ENCODE assay signal across 1 cellular context in genomic region chr1:6572653-6573383, GRCh38.
TF ChIP-seq lines count a peak whose summit lies in the region.

No MANE protein-coding gene starts in this region.

TF ChIP-seq in HepG2, 621 proteins besides CTCF, POLR2A, EP300 and RAD21 (continues in another document):
- TF ChIP-seq ZNF513 (CRISPR knock-in tag; conservative IDR thresholded peaks at IDR 0.05) (no peak), GABPB1 (CRISPR knock-in tag; IDR thresholded peaks at IDR 0.05) (no peak), RNF219 (CRISPR knock-in tag; IDR thresholded peaks at IDR 0.05) (no peak), E2F2 (CRISPR knock-in tag; IDR thresholded peaks at IDR 0.05; ENCODE audit: borderline replicate concordance) (no peak), DPF2 (CRISPR knock-in tag; IDR thresholded peaks at IDR 0.05; ENCODE audit: borderline replicate concordance, low read depth) (peak; percentile 14; the same call in 1 of the 2 replicates), IKZF4 (CRISPR knock-in tag; IDR thresholded peaks at IDR 0.05; ENCODE audit: borderline replicate concordance, low read depth, not compliant biosample characterization) (no peak), SOX13 (IDR thresholded peaks at IDR 0.05) (no peak), SOX13 (CRISPR knock-in tag; conservative IDR thresholded peaks at IDR 0.05 in 1 of 2, IDR thresholded peaks at IDR 0.05 in 1 of 2) (0 out of 4 replicates have a peak, but pooled peaks of 1 of the 2 experiments have one; percentile 18), ZNF550 (CRISPR knock-in tag; IDR thresholded peaks at IDR 0.05; ENCODE audit: borderline replicate concordance) (no peak), KLF9 (CRISPR knock-in tag; IDR thresholded peaks at IDR 0.05; ENCODE audit: low read depth) (no peak), SMAD3 (CRISPR knock-in tag; IDR thresholded peaks at IDR 0.05) (no peak), RFX3 (CRISPR knock-in tag; IDR thresholded peaks at IDR 0.05) (no peak), ZNF580 (CRISPR knock-in tag; IDR thresholded peaks at IDR 0.05; ENCODE audit: borderline replicate concordance, low read depth) (no peak), ZNF782 (CRISPR knock-in tag; IDR thresholded peaks at IDR 0.05; ENCODE audit: borderline replicate concordance) (no peak), SKIL (CRISPR knock-in tag; IDR thresholded peaks at IDR 0.05; ENCODE audit: borderline replicate concordance) (no peak), SP2 (CRISPR knock-in tag; IDR thresholded peaks at IDR 0.05) (no peak), ZBTB26 (CRISPR knock-in tag; IDR thresholded peaks at IDR 0.05; ENCODE audit: borderline replicate concordance) (no peak), HNRNPK (IDR thresholded peaks at IDR 0.05; ENCODE audit: low read depth, low read length, poor library complexity, severe bottlenecking) (no peak), PLRG1 (conservative IDR thresholded peaks at IDR 0.05) (no peak), NPAS2 (CRISPR knock-in tag; IDR thresholded peaks at IDR 0.05; ENCODE audit: borderline replicate concordance) (no peak), ASH2L (IDR thresholded peaks at IDR 0.05; ENCODE audit: insufficient read length, low read depth, low read length) (peak; percentile 13), ZSCAN31 (CRISPR knock-in tag; IDR thresholded peaks at IDR 0.05; ENCODE audit: low read depth) (no peak; the same call in 1 of the 2 replicates), SNAPC4 (CRISPR knock-in tag; IDR thresholded peaks at IDR 0.05) (no peak), PAXIP1 (CRISPR knock-in tag; conservative IDR thresholded peaks at IDR 0.05) (peak; percentile 33; the same call in 1 of the 2 replicates), ZNF687 (CRISPR knock-in tag; IDR thresholded peaks at IDR 0.05) (peak; percentile 44; the same call in 1 of the 2 replicates), ZNF431 (CRISPR knock-in tag; IDR thresholded peaks at IDR 0.05; ENCODE audit: borderline replicate concordance, low read depth) (no peak)
